25 cellular contexts compared by ENCODE assay signal in the genomic region with DNA sequence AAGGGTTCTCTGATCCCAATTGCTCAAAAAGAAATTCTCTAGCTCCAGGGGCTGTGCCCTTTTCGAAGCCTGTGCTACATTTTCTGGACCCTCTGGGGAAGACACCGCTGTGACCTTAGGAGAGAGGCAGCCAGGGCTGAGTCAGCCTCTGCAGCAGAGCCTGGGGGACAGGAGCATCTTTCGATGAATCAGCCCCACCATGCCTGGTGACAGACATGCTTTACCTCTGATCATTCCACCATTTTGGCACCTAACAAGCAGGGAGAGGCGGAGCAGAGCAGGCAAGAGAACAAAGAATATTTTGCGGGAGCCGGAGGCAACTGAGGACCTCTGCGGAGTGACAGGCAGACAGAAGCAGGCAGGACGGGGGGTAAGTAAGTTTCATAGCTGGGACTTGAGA.
A peak's percentile ranks its signal among the peaks of the same experiment; 100 is the strongest.
DNase-seq lines count a peak whose midpoint lies in the region; ATAC-seq and TF ChIP-seq lines count a peak whose summit lies in the region.
"Had no signal": no experiment of that assay in that cellular context is flagged by ENCODE, and none has a peak within 500 bp of the region (broad histone marks: within the 10 kb centered on the region; RNA-seq: fewer than 3 reads in every experiment).

No MANE protein-coding gene starts in this region.

- intact Hi-C loops in MCF 10A (cut with micrococcal nuclease) (loop anchor here (5.0 kb wide), 1 partner anchor 37 kb away; no protein-coding TSS in a partner anchor), breast epithelium (cut with DNase I; ENCODE audit: low total_unique reads) (loop anchor here (10.0 kb wide), 1 partner anchor 119 kb away; no protein-coding TSS in a partner anchor)
- intact Hi-C loops in CD4-positive, alpha-beta T cell (cut with DNase I, micrococcal nuclease), result no loop called here

- no peak overlapping the region for H3K4me3 Mint-ChIP-seq in MCF 10A (ENCODE audit: unreplicated experiment)
- no peak overlapping the region for H3K4me3 Mint-ChIP-seq in CD4-positive, alpha-beta T cell
- no peak overlapping the region for H3K4me3 Mint-ChIP-seq in activated T-cell treated with anti-CD3 and anti-CD28 coated beads, Interleukin-2, amount 50 U/mL, for 72 hours
- H3K4me3 Mint-ChIP-seq: activated CD8-positive, alpha-beta T cell treated with anti-CD3 and anti-CD28 coated beads, Interleukin-2, amount 10 ng/mL, durations not matched to agents 7 days and 5 days had no signal

- no TSS peak for BruUV-seq in MCF 10A (replicated peaks; lab: Mats Ljungman, UMichigan)

- H3K9me3 ChIP-seq in breast epithelium, result no peaks in the 10 kb centered on the region
- no peaks in the 10 kb centered on the region for H3K9me3 ChIP-seq in CD4-positive, alpha-beta T cell (ENCODE audit: control insufficient read depth, low read length)
- H3K9me3 ChIP-seq: gastrocnemius medialis had no signal

- H3K36me3 ChIP-seq in breast epithelium, result no peaks in the 10 kb centered on the region
- H3K36me3 ChIP-seq: gastrocnemius medialis had no signal

- CTCF ChIA-PET in MCF 10A (lab: Yijun Ruan, JAX), result interaction anchor here (1.6 kb wide), 1 partner anchor 13 kb away, joined by 6 read pairs; no protein-coding TSS in a partner anchor
- CTCF ChIA-PET in CD4-positive, alpha-beta T cell (lab: Charles Lee), result no interaction called here

- H3K4me1 Mint-ChIP-seq in MCF 10A (ENCODE audit: insufficient read depth, unreplicated experiment), result peaks cover 13% of the 10 kb centered on the region
- no peaks in the 10 kb centered on the region for H3K4me1 Mint-ChIP-seq in CD4-positive, alpha-beta T cell (ENCODE audit: low read depth)
- peaks cover 17% of the 10 kb centered on the region for H3K4me1 Mint-ChIP-seq in activated T-cell treated with anti-CD3 and anti-CD28 coated beads, Interleukin-2, amount 50 U/mL, for 72 hours (ENCODE audit: low read depth)

- TF ChIP-seq CTCF in MCF 10A (IDR thresholded peaks at IDR 0.05; ENCODE audit: unreplicated experiment) (no peak), breast epithelium (IDR thresholded peaks at IDR 0.05) (no peak), fibroblast of mammary gland (conservative IDR thresholded peaks at IDR 0.05; ENCODE audit: control insufficient read depth, insufficient read depth, low read depth, low read length) (no peak)
- TF ChIP-seq CTCF in CD4-positive, alpha-beta T cell (IDR thresholded peaks at IDR 0.05), result no peak

- H3K4me3 ChIP-seq in breast epithelium, result no peak overlapping the region
- no peak overlapping the region for H3K4me3 ChIP-seq in fibroblast of mammary gland (ENCODE audit: control insufficient read depth, low read depth, low read length)
- H3K4me3 ChIP-seq: gastrocnemius medialis had no signal

- TF ChIP-seq POLR2A in breast epithelium (IDR thresholded peaks at IDR 0.05), result no peak

- H3K9me3 Mint-ChIP-seq in MCF 10A (ENCODE audit: unreplicated experiment), result no peaks in the 10 kb centered on the region
- H3K9me3 Mint-ChIP-seq in CD4-positive, alpha-beta T cell, result no peaks in the 10 kb centered on the region
- no peaks in the 10 kb centered on the region for H3K9me3 Mint-ChIP-seq in activated T-cell treated with anti-CD3 and anti-CD28 coated beads, Interleukin-2, amount 50 U/mL, for 72 hours

- peak; percentile 38 for DNase-seq in MCF 10A (ENCODE audit: unreplicated experiment)
- no peak for DNase-seq in breast epithelium (ENCODE audit: low spot score in 2 of 2)
- peak; percentile 42 for DNase-seq in fibroblast of mammary gland (ENCODE audit: low read depth)
- no peak for DNase-seq in CD4-positive, alpha-beta T cell
- DNase-seq in activated T-cell treated with anti-CD3 and anti-CD28 coated beads, Interleukin-2, amount 50 U/mL, for 72 hours, result no peak
- no peak for DNase-seq in GF-D8 (lab: John Stamatoyannopoulos, UW)
- DNase-seq in NCI-H446 treated with DMSO at 0.1 percent for 48 hours (lab: John Stamatoyannopoulos, UW), result no peak
- DNase-seq: 8988T; activated CD8-positive, alpha-beta T cell treated with anti-CD3 and anti-CD28 coated beads, Interleukin-2, amount 10 ng/mL, durations not matched to agents 7 days and 5 days; activated naive CD4-positive, alpha-beta T cell; amygdala; COR-L47; DMS79 treated with DMSO at 0.1 percent for 48 hours; gastrocnemius medialis; H7; kidney glomerular epithelial cell; mesendoderm; NCI-H187; NCI-H69; stimulated activated CD4-positive, alpha-beta T cell treated with anti-CD3 and anti-CD28 coated beads, Interleukin-4, amount 100 ng/mL, for 1 hour; stimulated activated naive CD4-positive, alpha-beta T cell treated with Interleukin-2 at 50 U/mL for 16 hours had no signal

- H3K27me3 ChIP-seq in breast epithelium, result peaks cover 0 to 4% of the 10 kb centered on the region in 2 donors
- H3K27me3 ChIP-seq in CD4-positive, alpha-beta T cell (ENCODE audit: control insufficient read depth, insufficient read depth, low read length), result peaks cover 12% of the 10 kb centered on the region

- peak; percentile 33; the same call in 2 of the 3 replicates for ATAC-seq in SK-N-SH treated with all-trans-retinoic acid at 6 μM for 48 hours
- no peak for ATAC-seq in CD4-positive, alpha-beta T cell (ENCODE audit: poor library complexity)
- no peak for ATAC-seq in activated T-cell treated with anti-CD3 and anti-CD28 coated beads, Interleukin-2, amount 50 U/mL, for 72 hours (replicated peaks in 1 of 2)
- ATAC-seq: activated CD4-positive, CD25-positive, alpha-beta regulatory T cell treated with anti-CD3 and anti-CD28 coated beads, Interleukin-2, amount 50 U/mL, for 24 hours; activated CD8-positive, alpha-beta T cell treated with anti-CD3 and anti-CD28 coated beads, Interleukin-2, amount 10 ng/mL, durations not matched to agents 7 days and 5 days; gastrocnemius medialis had no signal

- no peaks in the 10 kb centered on the region for H3K27me3 Mint-ChIP-seq in MCF 10A (ENCODE audit: insufficient read depth, unreplicated experiment)
- H3K27me3 Mint-ChIP-seq in CD4-positive, alpha-beta T cell, result peaks cover 82% of the 10 kb centered on the region
- H3K27me3 Mint-ChIP-seq in activated T-cell treated with anti-CD3 and anti-CD28 coated beads, Interleukin-2, amount 50 U/mL, for 72 hours (ENCODE audit: low read depth), result peaks cover 77% of the 10 kb centered on the region

- POLR2A ChIA-PET in MCF 10A (lab: Yijun Ruan, JAX), result no interaction called here
- POLR2A ChIA-PET in CD4-positive, alpha-beta T cell (lab: Charles Lee), result no interaction called here

- H3K4me1 ChIP-seq in breast epithelium, result no peaks in the 10 kb centered on the region
- H3K4me1 ChIP-seq: gastrocnemius medialis had no signal

- H3K36me3 Mint-ChIP-seq in MCF 10A (ENCODE audit: insufficient read depth, unreplicated experiment), result no peaks in the 10 kb centered on the region
- H3K36me3 Mint-ChIP-seq in CD4-positive, alpha-beta T cell (ENCODE audit: low read depth), result no peaks in the 10 kb centered on the region
- H3K36me3 Mint-ChIP-seq in activated T-cell treated with anti-CD3 and anti-CD28 coated beads, Interleukin-2, amount 50 U/mL, for 72 hours (ENCODE audit: insufficient read depth in 2 of 2), result no peaks in the 10 kb centered on the region

- no peak overlapping the region for H3K27ac ChIP-seq in breast epithelium
- H3K27ac ChIP-seq in CD4-positive, alpha-beta T cell (ENCODE audit: low read depth, low read length), result no peak overlapping the region
- H3K27ac ChIP-seq: epithelial cell of prostate, gastrocnemius medialis, KMS-11 had no signal

- no peak overlapping the region for H3K27ac Mint-ChIP-seq in MCF 10A (ENCODE audit: low read depth, unreplicated experiment)
- no peak overlapping the region for H3K27ac Mint-ChIP-seq in CD4-positive, alpha-beta T cell
- H3K27ac Mint-ChIP-seq in activated T-cell treated with anti-CD3 and anti-CD28 coated beads, Interleukin-2, amount 50 U/mL, for 72 hours, result no peak overlapping the region
- H3K27ac Mint-ChIP-seq: activated CD8-positive, alpha-beta T cell treated with anti-CD3 and anti-CD28 coated beads, Interleukin-2, amount 10 ng/mL, durations not matched to agents 7 days and 5 days had no signal

TF ChIP-seq in SK-N-SH treated with all-trans-retinoic acid at 6 μM for 48 hours, 23 proteins besides CTCF, POLR2A, EP300 and RAD21:
- TF ChIP-seq ARNTL (CRISPR knock-in tag; IDR thresholded peaks at IDR 0.05; ENCODE audit: borderline replicate concordance, low read depth), result no peak
- no peak for TF ChIP-seq SNAI2 (CRISPR knock-in tag; IDR thresholded peaks at IDR 0.05)
- TF ChIP-seq TCF4 (CRISPR knock-in tag; IDR thresholded peaks at IDR 0.05; ENCODE audit: borderline replicate concordance), result no peak
- no peak for TF ChIP-seq ZC3H10 (CRISPR knock-in tag; IDR thresholded peaks at IDR 0.05)
- TF ChIP-seq RARB (CRISPR knock-in tag; IDR thresholded peaks at IDR 0.05), result no peak

Comparison
In these comparisons a context has a peak if more than half of its experiments do, and no peak if none do; other contexts are left out.
1. DNase-seq: peak in MCF 10A (single experiment) and fibroblast of mammary gland (single experiment); none in breast epithelium (0 of 2), CD4-positive, alpha-beta T cell (0 of 10), activated T-cell treated with anti-CD3 and anti-CD28 coated beads, Interleukin-2, amount 50 U/mL, for 72 hours (0 of 2), GF-D8 (single experiment) and NCI-H446 treated with DMSO at 0.1 percent for 48 hours (single experiment).
2. intact Hi-C loops: an anchor here in MCF 10A (5.0 kb wide) and breast epithelium (10.0 kb wide); none called in CD4-positive, alpha-beta T cell.